ENCODE assay signal across 21 cellular contexts in the genomic region with DNA sequence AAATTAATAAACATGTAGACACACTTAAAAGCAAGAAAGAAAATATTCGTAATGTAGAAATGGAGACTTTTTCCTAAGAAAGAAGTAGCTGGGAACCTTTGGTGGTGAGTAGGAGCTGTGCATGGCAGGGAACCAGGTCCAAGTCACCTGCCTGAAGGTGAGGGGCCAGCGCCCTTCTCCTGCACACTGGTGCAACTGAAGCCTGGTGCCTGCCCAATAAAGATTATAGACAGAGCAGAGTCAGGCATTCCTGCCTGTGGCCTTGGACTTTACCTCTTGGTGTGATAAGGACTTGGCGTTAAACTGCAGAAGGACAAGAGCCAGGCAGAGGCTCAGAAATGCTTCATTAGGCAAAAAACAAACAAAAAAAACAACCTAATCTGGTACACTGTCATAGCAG. TPM values are rescaled to one million over a fixed set of nuclear protein-coding genes. Genes with fewer than 3 reads are reported as not detected.
DNase-seq lines count a peak whose midpoint lies in the region; ATAC-seq and TF ChIP-seq lines count a peak whose summit lies in the region.
"Had no signal": no experiment of that assay in that cellular context is flagged by ENCODE, and none has a peak within 500 bp of the region (broad histone marks: within the 10 kb centered on the region; RNA-seq: fewer than 3 reads in every experiment).

No MANE protein-coding gene starts in this region.

- in situ Hi-C loops in transverse colon (cut with MboI; ENCODE audit: low pct_ligation_motif_present in 1 of 4, low pct_unique_long_range_greater_than_20kb in 1 of 4, low sequenced_read_pairs in 3 of 4): no loop called here

- H3K27ac ChIP-seq in colonic mucosa (peak overlapping the region; percentile 12), mucosa of rectum (ENCODE audit: low read depth in 2 of 2, low read length in 2 of 2) (peak overlapping the region; percentile 32 to 48), transverse colon (peak overlapping the region in 2 of 4 donors; percentile 35 to 62)
- H3K27ac ChIP-seq: GM23248, HL-60 had no signal

- no peaks in the 10 kb centered on the region for H3K4me1 ChIP-seq in colonic mucosa
- H3K4me1 ChIP-seq in mucosa of rectum (ENCODE audit: control insufficient read depth in 2 of 2, insufficient read depth in 2 of 2, low read length in 2 of 2): no peaks in the 10 kb centered on the region
- peaks cover 0 to 21% (median 0%) of the 10 kb centered on the region in 4 donors for H3K4me1 ChIP-seq in transverse colon

- no peak overlapping the region for H3K4me3 ChIP-seq in colonic mucosa
- H3K4me3 ChIP-seq in mucosa of rectum (ENCODE audit: low read length in 2 of 2): no peak overlapping the region
- H3K4me3 ChIP-seq in transverse colon: no peak overlapping the region
- no peak overlapping the region for H3K4me3 ChIP-seq in MG63
- H3K4me3 ChIP-seq: GM12878, GM23248, K562 had no signal

- no peaks in the 10 kb centered on the region for H3K9me3 ChIP-seq in colonic mucosa
- no peaks in the 10 kb centered on the region for H3K9me3 ChIP-seq in mucosa of rectum (ENCODE audit: control insufficient read depth in 2 of 2, low read length in 2 of 2)
- no peaks in the 10 kb centered on the region for H3K9me3 ChIP-seq in transverse colon
- H3K9me3 ChIP-seq in MG63: no peaks in the 10 kb centered on the region

- DNase-seq in LoVo (ENCODE audit: low spot score): peak; percentile 4
- peak; percentile 83 for DNase-seq in colonic mucosa
- peak; percentile 44 for DNase-seq in transverse colon
- DNase-seq in MG63: no peak
- no peak for DNase-seq in DMS53 treated with DMSO at 0.1 percent for 48 hours (lab: John Stamatoyannopoulos, UW; ENCODE audit: unreplicated experiment)
- DNase-seq: CD4-positive, alpha-beta memory T cell; GDM1; GM23248; NCI-H1436; NCI-H2029; NCI-H2171; NCI-H446; NCI-H69; NK-92 treated with Interleukin-12 subunit alpha and Interleukin-12 subunit beta, amount 100 ng/mL, for 24 hours had no signal

- TF ChIP-seq CTCF in colonic mucosa (IDR thresholded peaks at IDR 0.05): no peak
- TF ChIP-seq CTCF in transverse colon (IDR thresholded peaks at IDR 0.05): peak in 2 of 5 experiments; percentile 23 to 48

- H3K36me3 ChIP-seq in colonic mucosa: no peaks in the 10 kb centered on the region
- H3K36me3 ChIP-seq in mucosa of rectum (ENCODE audit: control insufficient read depth in 2 of 2, insufficient read depth in 2 of 2, low read length in 2 of 2): no peaks in the 10 kb centered on the region
- no peaks in the 10 kb centered on the region for H3K36me3 ChIP-seq in transverse colon
- no peaks in the 10 kb centered on the region for H3K36me3 ChIP-seq in MG63

- no peaks in the 10 kb centered on the region for H3K27me3 ChIP-seq in colonic mucosa
- no peaks in the 10 kb centered on the region for H3K27me3 ChIP-seq in mucosa of rectum (ENCODE audit: control insufficient read depth in 2 of 2, insufficient read depth in 2 of 2, low read length in 2 of 2)
- no peaks in the 10 kb centered on the region for H3K27me3 ChIP-seq in transverse colon
- no peaks in the 10 kb centered on the region for H3K27me3 ChIP-seq in MG63

- TF ChIP-seq EP300 in transverse colon (IDR thresholded peaks at IDR 0.05; ENCODE audit: low read depth): no peak

- no peak for ATAC-seq in HG02852 (IDR thresholded peaks at IDR 0.05; ENCODE audit: unreplicated experiment)
- ATAC-seq: GM12878, HCT116, K562 had no signal

- intact Hi-C loops in colonic mucosa (cut with DNase I) (no loop called here), transverse colon (cut with DNase I; ENCODE audit: low total_unique reads) (no loop called here)

- 74 to 84% methylated on average over 3 of the region's 3 CpGs for WGBS in transverse colon (ENCODE audit: low coverage in 1 of 2), 2 donors

- no peak for TF ChIP-seq POLR2A in transverse colon (IDR thresholded peaks at IDR 0.05)

- no peak overlapping the region for H3K9ac ChIP-seq in colonic mucosa (ENCODE audit: low read depth in 2 of 2, low read length in 2 of 2)
- no peak overlapping the region for H3K9ac ChIP-seq in mucosa of rectum (ENCODE audit: low read depth in 1 of 2, low read length in 2 of 2)
- H3K9ac ChIP-seq: GM23248 had no signal

RNA-seq across cellular contexts. Expression of gene CFAP91, which starts 14.2 kb away (rescaled TPM):
- under 1 TPM; 0.57 to 0.61 TPM for total RNA-seq in colonic mucosa
- total RNA-seq in transverse colon: 1 to 10 TPM in 2 of 4 donors, not detected in 2; 1.4 to 5.4 TPM
- total RNA-seq in MG63 (2014; rRNA removed; shearing (Covaris generic); ENCODE audit: low replicate concordance): 0.47 and 1.1 TPM in 2 replicates
- total RNA-seq: GM23248, K562, SK-MEL-5 had no signal

RNA-seq across cellular contexts. Expression of gene COX17, which starts 39.8 kb away (rescaled TPM):
- total RNA-seq in colonic mucosa (10 to 100 TPM; 53.5 to 64.5 TPM), transverse colon (10 to 100 TPM in 2 of 4 donors, 1 to 10 TPM in 2; 2.2 to 49.2 (median 24.2) TPM)
- total RNA-seq in MG63 (2014; rRNA removed; shearing (Covaris generic); ENCODE audit: low replicate concordance): 1.7 and 15.3 TPM in 2 replicates

RNA-seq across cellular contexts. Expression of gene POPDC2, which starts 56.6 kb away (rescaled TPM):
- total RNA-seq in colonic mucosa: 10 to 100 TPM in 1 of 2 donors, 1 to 10 TPM in 1; 1.3 to 26.3 TPM
- 10 to 100 TPM; 15.0 to 17.7 (median 15.6) TPM for total RNA-seq in transverse colon
- 0.07 TPM in 1 of 2 replicates, not detected in the other for total RNA-seq in MG63 (2014; rRNA removed; shearing (Covaris generic); ENCODE audit: low replicate concordance)
- total RNA-seq: GM23248, K562 had no signal

Comparison
In these comparisons a context has a peak if more than half of its experiments do, and no peak if none do; other contexts are left out.
1. DNase-seq: peak in LoVo (single experiment), colonic mucosa (single experiment) and transverse colon (single experiment); none in MG63 (single experiment) and DMS53 treated with DMSO at 0.1 percent for 48 hours (single experiment).